ENCODE assay signal across 30 cellular contexts in genomic region chr19:6443986-6444385, GRCh38. TPM values are rescaled to one million over a fixed set of nuclear protein-coding genes. Genes with fewer than 3 reads are reported as not detected.
A peak's percentile ranks its signal among the peaks of the same experiment; 100 is the strongest.
DNase-seq lines count a peak whose midpoint lies in the region; ATAC-seq, FAIRE-seq and TF ChIP-seq lines count a peak whose summit lies in the region.
"Had no signal": no experiment of that assay in that cellular context is flagged by ENCODE, and none has a peak within 500 bp of the region (broad histone marks: within the 10 kb centered on the region; RNA-seq: fewer than 3 reads in every experiment).

No MANE protein-coding gene starts in this region.

- no peaks in the 10 kb centered on the region for H3K9me3 ChIP-seq in K562 (replicated peaks; ENCODE audit: control insufficient read depth, insufficient read depth, low read depth, low read length)
- H3K9me3 ChIP-seq: BE2C, BLaER1, Caco-2 had no signal

- H3K4me1 Mint-ChIP-seq in neural crest cell: no peaks in the 10 kb centered on the region
- H3K4me1 Mint-ChIP-seq in stimulated activated effector memory CD8-positive, alpha-beta T cell treated with anti-CD3 and anti-CD28 coated beads, Interleukin-12 subunit alpha, Interleukin-12 subunit beta, amount 100 ng/mL, for 72 hours: no peaks in the 10 kb centered on the region
- H3K4me1 Mint-ChIP-seq: CD14-positive monocyte; CD4-positive, alpha-beta memory T cell; CD4-positive, CD25-positive, alpha-beta regulatory T cell had no signal

- H3K9me3 Mint-ChIP-seq in neural crest cell: no peaks in the 10 kb centered on the region
- no peaks in the 10 kb centered on the region for H3K9me3 Mint-ChIP-seq in stimulated activated effector memory CD8-positive, alpha-beta T cell treated with anti-CD3 and anti-CD28 coated beads, Interleukin-12 subunit alpha, Interleukin-12 subunit beta, amount 100 ng/mL, for 72 hours
- H3K9me3 Mint-ChIP-seq: CD4-positive, alpha-beta memory T cell; CD4-positive, CD25-positive, alpha-beta regulatory T cell had no signal

- no peak for FAIRE-seq in K562 (lab: Jason Lieb, UNC)
- FAIRE-seq in GM19239 (lab: Jason Lieb, UNC): no peak
- FAIRE-seq: A204.1, G401.6, GM12891 had no signal

- no peak for TF ChIP-seq EP300 in K562 (IDR thresholded peaks at IDR 0.05; ENCODE audit: low read length)

- no peaks in the 10 kb centered on the region for H3K27me3 ChIP-seq in K562 (ENCODE audit: control insufficient read depth in 2 of 2, insufficient read depth in 2 of 2, low read length in 2 of 2)
- H3K27me3 ChIP-seq: BE2C, BLaER1 had no signal

- H3K27ac ChIP-seq in K562 (ENCODE audit: extremely low read depth, low read depth, low read length): no peak overlapping the region
- H3K27ac ChIP-seq: BLaER1 had no signal

- in situ Hi-C loops in K562 (cut with MboI): no loop called here

- CTCF ChIA-PET in K562 (lab: Yijun Ruan, JAX; ENCODE audit: low intra/inter-chr PET ratio): no interaction called here

- H3K9me1 ChIP-seq in K562 (ENCODE audit: control insufficient read depth, insufficient read depth, low read length): no peaks in the 10 kb centered on the region

- POLR2A ChIA-PET in K562 (lab: Yijun Ruan, JAX): interaction anchor here (0.6 kb wide), 1 partner anchor 10 kb away, joined by 4 read pairs; the partner anchor contains the start of gene SLC25A41

- intact Hi-C loops in K562 (cut with micrococcal nuclease): no loop called here

- H3K4me3 ChIP-seq in K562: no peak overlapping the region
- H3K4me3 ChIP-seq: BLaER1 had no signal

- no peaks in the 10 kb centered on the region for H3K27me3 Mint-ChIP-seq in neural crest cell (ENCODE audit: low read depth)
- H3K27me3 Mint-ChIP-seq: CD4-positive, alpha-beta memory T cell; CD4-positive, CD25-positive, alpha-beta regulatory T cell had no signal

- no peak for TF ChIP-seq RAD21 in K562 (CRISPR knock-in tag; conservative IDR thresholded peaks at IDR 0.05 in 1 of 2, IDR thresholded peaks at IDR 0.05 in 1 of 2)

- no peak for ATAC-seq in K562
- ATAC-seq in stimulated activated effector memory CD8-positive, alpha-beta T cell treated with anti-CD3 and anti-CD28 coated beads, Interleukin-12 subunit alpha, Interleukin-12 subunit beta, amount 100 ng/mL, for 72 hours: peak; percentile 26
- no peak for ATAC-seq in GM21447 (IDR thresholded peaks at IDR 0.05; ENCODE audit: unreplicated experiment)

- no peak for TF ChIP-seq POLR2A in K562 (conservative IDR thresholded peaks at IDR 0.05)

- no peaks in the 10 kb centered on the region; a peak in 1 of 5 replicates for H3K4me1 ChIP-seq in K562 (replicated peaks in 1 of 2; ENCODE audit: control insufficient read depth in 2 of 2, insufficient read depth in 2 of 2, low read length in 2 of 2)
- H3K4me1 ChIP-seq: BE2C, BLaER1, Caco-2 had no signal

- H3K4me2 ChIP-seq in K562 (ENCODE audit: insufficient read depth, low read length): no peak overlapping the region
- H3K4me2 ChIP-seq: BLaER1 had no signal

- TF ChIP-seq CTCF in K562 (IDR thresholded peaks at IDR 0.05 in 2 of 3, conservative IDR thresholded peaks at IDR 0.05 in 1 of 3; ENCODE audit: insufficient read depth in 2 of 3, low read depth in 1 of 3, low read length in 3 of 3) (no peak), neural crest cell (conservative IDR thresholded peaks at IDR 0.05) (no peak)

- 90% methylated on average over 11 of the region's 13 CpGs for WGBS in K562 (ENCODE audit: insufficient coverage, low coverage, missing lambda C conversion rate)

- H3K36me3 ChIP-seq in K562 (ENCODE audit: control insufficient read depth, insufficient read depth, low read length): peaks cover 5% of the 10 kb centered on the region; the same call in 2 of the 3 replicates
- H3K36me3 ChIP-seq: BE2C had no signal

- H3K27ac Mint-ChIP-seq in neural crest cell (ENCODE audit: unreplicated experiment): peak overlapping the region; percentile 60
- H3K27ac Mint-ChIP-seq in stimulated activated effector memory CD8-positive, alpha-beta T cell treated with anti-CD3 and anti-CD28 coated beads, Interleukin-12 subunit alpha, Interleukin-12 subunit beta, amount 100 ng/mL, for 72 hours: no peak overlapping the region
- H3K27ac Mint-ChIP-seq: CD4-positive, CD25-positive, alpha-beta regulatory T cell had no signal

- H4K20me1 ChIP-seq in K562 (replicated peaks; ENCODE audit: control insufficient read depth, insufficient read depth, low read length): no peaks in the 10 kb centered on the region
- H4K20me1 ChIP-seq: BLaER1 had no signal

- H3K79me2 ChIP-seq in K562 (ENCODE audit: control insufficient read depth, insufficient read depth, low read length): no peaks in the 10 kb centered on the region

- DNase-seq in D341Med (ENCODE audit: low spot score): peak; percentile 31
- DNase-seq in K562 (ENCODE audit: extremely low read depth in 1 of 4, low spot score in 3 of 4): no peak
- no peak for DNase-seq in neural crest cell (ENCODE audit: low read depth, low spot score)
- DNase-seq in stimulated activated effector memory CD8-positive, alpha-beta T cell treated with anti-CD3 and anti-CD28 coated beads, Interleukin-12 subunit alpha, Interleukin-12 subunit beta, amount 100 ng/mL, for 72 hours (ENCODE audit: low spot score in 2 of 2): no peak
- DNase-seq in EL: no peak
- no peak for DNase-seq in GM19239 (ENCODE audit: insufficient read length, low spot score)
- no peak for DNase-seq in H4 (ENCODE audit: low spot score)
- DNase-seq: 8988T; ACHN; BE2C; C1 segment of cervical spinal cord; Caco-2; Calu3; CD4-positive, CD25-positive, alpha-beta regulatory T cell; DMS 273 treated with DMSO at 0.1 percent for 48 hours; DMS153; DMS53; DMS79; DND-41; GF-D8 had no signal

- H3K9ac ChIP-seq in K562 (ENCODE audit: insufficient read depth in 1 of 2, low read depth in 2 of 2, low read length in 2 of 2): no peak overlapping the region
- H3K9ac ChIP-seq: BLaER1 had no signal

- H2AFZ ChIP-seq in K562 (ENCODE audit: low read depth, low read length): no peak overlapping the region

- H3K4me3 Mint-ChIP-seq in neural crest cell: no peak overlapping the region
- H3K4me3 Mint-ChIP-seq in stimulated activated effector memory CD8-positive, alpha-beta T cell treated with anti-CD3 and anti-CD28 coated beads, Interleukin-12 subunit alpha, Interleukin-12 subunit beta, amount 100 ng/mL, for 72 hours: no peak overlapping the region
- H3K4me3 Mint-ChIP-seq: CD14-positive monocyte; CD4-positive, alpha-beta memory T cell; CD4-positive, CD25-positive, alpha-beta regulatory T cell had no signal

- no TSS peak for BruUV-seq in K562 (replicated peaks; lab: Mats Ljungman, UMichigan)

- H3K36me3 Mint-ChIP-seq in neural crest cell (ENCODE audit: low read depth): peaks cover 18% of the 10 kb centered on the region
- no peaks in the 10 kb centered on the region for H3K36me3 Mint-ChIP-seq in stimulated activated effector memory CD8-positive, alpha-beta T cell treated with anti-CD3 and anti-CD28 coated beads, Interleukin-12 subunit alpha, Interleukin-12 subunit beta, amount 100 ng/mL, for 72 hours
- H3K36me3 Mint-ChIP-seq: CD14-positive monocyte had no signal

RNA-seq across cellular contexts. Expression of gene SLC25A41, which starts 10.4 kb away (rescaled TPM):
- total RNA-seq in K562 (2011; cell fraction: chromatin; rRNA removed; ENCODE audit: low replicate concordance): 1.6 and 2.4 TPM in 2 replicates
- total RNA-seq in K562 (2011; cell fraction: nucleolus; rRNA removed): 1.4 and 1.8 TPM in 2 replicates
- 1.9 and 2.8 TPM in 2 replicates for total RNA-seq in K562 (2011; cell fraction: nucleoplasm; rRNA removed)
- total RNA-seq in K562 (2014; rRNA removed): 0.94 and 1.00 TPM in 2 replicates
- 1.1 and 1.6 TPM in 2 replicates for total RNA-seq in K562 (2014; rRNA removed; fragmentation: Illumina TruSeq; extraction: Trizol)
- total RNA-seq in K562 (2015; rRNA removed; fragmentation: Illumina TruSeq; extraction: Trizol): 1.2 and 1.6 TPM in 2 replicates
- 4.2 and 4.6 TPM in 2 replicates for total RNA-seq in K562 (2021)
- 3.3 and 6.5 TPM in 2 replicates for polyA plus RNA-seq in K562 (2011; rRNA removed)
- polyA plus RNA-seq in K562 (2011; cell fraction: cytosol; rRNA removed): 6.1 and 6.3 TPM in 2 replicates
- polyA plus RNA-seq in K562 (2011; cell fraction: nucleus; rRNA removed): 3.6 and 4.5 TPM in 2 replicates
- 3.6 TPM in 2 replicates for polyA plus RNA-seq in K562 (2012)
- polyA plus RNA-seq in K562 (2014; fragmentation: Illumina TruSeq; extraction: Trizol): 2.0 and 4.7 TPM in 2 replicates
- polyA plus RNA-seq in K562 (2014; fragmentation: Nextera tagmentation; extraction: Ambion mirVana): under 1 TPM; 0.08 to 0.24 TPM
- polyA plus RNA-seq in K562 (2014; rRNA removed): 4.0 and 6.7 TPM in 2 replicates
- polyA minus RNA-seq in K562 (2011; rRNA and poly(A)+ RNA removed): 0.54 and 0.77 TPM in 2 replicates
- 0.76 and 2.5 TPM in 2 replicates for polyA minus RNA-seq in K562 (2011; cell fraction: cytosol; rRNA and poly(A)+ RNA removed)
- 0.27 and 0.67 TPM in 2 replicates for polyA minus RNA-seq in K562 (2011; cell fraction: nucleus; rRNA and poly(A)+ RNA removed)
- total RNA-seq in neural crest cell: 1.2 and 1.6 TPM in 2 replicates
- not detected in 2 replicates for total RNA-seq in H4 (2014; rRNA removed; shearing (Covaris generic))
- total RNA-seq: Caco-2; CD4-positive, alpha-beta memory T cell; Daoy had no signal
- polyA plus RNA-seq: AG04450; CD14-positive monocyte; CD4-positive, alpha-beta memory T cell had no signal

RNA-seq across cellular contexts. Expression of gene SLC25A23, which starts 15.6 kb away (rescaled TPM):
- 29.1 and 59.8 TPM in 2 replicates for total RNA-seq in K562 (2011; cell fraction: chromatin; rRNA removed; ENCODE audit: low replicate concordance)
- total RNA-seq in K562 (2011; cell fraction: nucleolus; rRNA removed): 30.5 and 33.7 TPM in 2 replicates
- total RNA-seq in K562 (2011; cell fraction: nucleoplasm; rRNA removed): 23.0 and 27.6 TPM in 2 replicates
- total RNA-seq in K562 (2014; rRNA removed) (40.4 and 57.2 TPM in 2 replicates), K562 (2014; rRNA removed; fragmentation: Illumina TruSeq; extraction: Trizol) (26.2 and 26.6 TPM in 2 replicates), K562 (2015; rRNA removed; fragmentation: Illumina TruSeq; extraction: Trizol) (25.8 and 26.0 TPM in 2 replicates), K562 (2021) (72.0 and 75.1 TPM in 2 replicates), neural crest cell (72.2 and 73.2 TPM in 2 replicates)
- polyA plus RNA-seq in K562 (2011; rRNA removed) (18.7 and 20.9 TPM in 2 replicates), K562 (2014; fragmentation: Illumina TruSeq; extraction: Trizol) (64.3 and 70.5 TPM in 2 replicates), K562 (2014; fragmentation: Nextera tagmentation; extraction: Ambion mirVana) (1 to 10 TPM; 6.1 to 6.5 TPM), K562 (2014; rRNA removed) (44.3 and 47.5 TPM in 2 replicates)
- 26.3 and 40.4 TPM in 2 replicates for polyA plus RNA-seq in K562 (2011; cell fraction: cytosol; rRNA removed)
- polyA plus RNA-seq in K562 (2011; cell fraction: nucleus; rRNA removed): 29.0 and 43.3 TPM in 2 replicates
- polyA plus RNA-seq in K562 (2012): 50.5 and 59.9 TPM in 2 replicates
- polyA minus RNA-seq in K562 (2011; rRNA and poly(A)+ RNA removed): 11.8 and 15.9 TPM in 2 replicates
- polyA minus RNA-seq in K562 (2011; cell fraction: cytosol; rRNA and poly(A)+ RNA removed): 43.9 and 56.2 TPM in 2 replicates
- polyA minus RNA-seq in K562 (2011; cell fraction: nucleus; rRNA and poly(A)+ RNA removed): 8.1 and 11.1 TPM in 2 replicates
- total RNA-seq in H4 (2014; rRNA removed; shearing (Covaris generic)): 16.1 and 16.6 TPM in 2 replicates

RNA-seq across cellular contexts. Expression of gene KHSRP, which starts 19.4 kb away (rescaled TPM):
- 186 and 376 TPM in 2 replicates for total RNA-seq in K562 (2011; cell fraction: chromatin; rRNA removed; ENCODE audit: low replicate concordance)
- total RNA-seq in K562 (2011; cell fraction: nucleolus; rRNA removed): 235 and 244 TPM in 2 replicates
- 196 TPM in 2 replicates for total RNA-seq in K562 (2011; cell fraction: nucleoplasm; rRNA removed)
- total RNA-seq in K562 (2014; rRNA removed) (183 and 227 TPM in 2 replicates), K562 (2014; rRNA removed; fragmentation: Illumina TruSeq; extraction: Trizol) (94.5 and 97.2 TPM in 2 replicates), K562 (2015; rRNA removed; fragmentation: Illumina TruSeq; extraction: Trizol) (139 and 150 TPM in 2 replicates), K562 (2021) (519 and 564 TPM in 2 replicates), neural crest cell (678 and 690 TPM in 2 replicates)
- polyA plus RNA-seq in K562 (2011; rRNA removed) (93.1 and 118 TPM in 2 replicates), K562 (2014; fragmentation: Illumina TruSeq; extraction: Trizol) (215 and 288 TPM in 2 replicates), K562 (2014; fragmentation: Nextera tagmentation; extraction: Ambion mirVana) (1 to 10 TPM; 4.2 to 5.7 TPM), K562 (2014; rRNA removed) (313 and 329 TPM in 2 replicates)
- polyA plus RNA-seq in K562 (2011; cell fraction: cytosol; rRNA removed): 82.9 and 159 TPM in 2 replicates
- polyA plus RNA-seq in K562 (2011; cell fraction: nucleus; rRNA removed): 172 and 201 TPM in 2 replicates
- polyA plus RNA-seq in K562 (2012): 307 and 455 TPM in 2 replicates
- polyA minus RNA-seq in K562 (2011; rRNA and poly(A)+ RNA removed): 136 and 150 TPM in 2 replicates
- polyA minus RNA-seq in K562 (2011; cell fraction: cytosol; rRNA and poly(A)+ RNA removed): 200 and 285 TPM in 2 replicates
- polyA minus RNA-seq in K562 (2011; cell fraction: nucleus; rRNA and poly(A)+ RNA removed): 88.2 and 125 TPM in 2 replicates
- 48.5 and 54.7 TPM in 2 replicates for total RNA-seq in H4 (2014; rRNA removed; shearing (Covaris generic))

RNA-seq across cellular contexts. Expression of gene CRB3, which starts 20.1 kb away (rescaled TPM):
- total RNA-seq in K562 (2011; cell fraction: chromatin; rRNA removed; ENCODE audit: low replicate concordance): 0.21 TPM in 1 of 2 replicates, not detected in the other
- not detected in 2 replicates for total RNA-seq in K562 (2011; cell fraction: nucleolus; rRNA removed)
- total RNA-seq in K562 (2011; cell fraction: nucleoplasm; rRNA removed): not detected in 2 replicates
- total RNA-seq in K562 (2014; rRNA removed) (0.57 TPM in 1 of 2 replicates, not detected in the other), K562 (2014; rRNA removed; fragmentation: Illumina TruSeq; extraction: Trizol) (not detected in 2 replicates), K562 (2015; rRNA removed; fragmentation: Illumina TruSeq; extraction: Trizol) (not detected in 2 replicates), K562 (2021) (0.49 and 0.65 TPM in 2 replicates), neural crest cell (not detected in 2 replicates)
- polyA plus RNA-seq in K562 (2011; rRNA removed) (0.11 TPM in 1 of 2 replicates, not detected in the other), K562 (2014; fragmentation: Illumina TruSeq; extraction: Trizol) (not detected in 2 replicates), K562 (2014; fragmentation: Nextera tagmentation; extraction: Ambion mirVana) (not detected), K562 (2014; rRNA removed) (0.18 TPM in 1 of 2 replicates, not detected in the other)
- 0.18 TPM in 1 of 2 replicates, not detected in the other for polyA plus RNA-seq in K562 (2011; cell fraction: cytosol; rRNA removed)
- polyA plus RNA-seq in K562 (2011; cell fraction: nucleus; rRNA removed): 0.17 TPM in 1 of 2 replicates, not detected in the other
- polyA plus RNA-seq in K562 (2012): 0.13 and 0.15 TPM in 2 replicates
- not detected in 2 replicates for polyA minus RNA-seq in K562 (2011; rRNA and poly(A)+ RNA removed)
- not detected in 2 replicates for polyA minus RNA-seq in K562 (2011; cell fraction: cytosol; rRNA and poly(A)+ RNA removed)
- not detected in 2 replicates for polyA minus RNA-seq in K562 (2011; cell fraction: nucleus; rRNA and poly(A)+ RNA removed)
- total RNA-seq in H4 (2014; rRNA removed; shearing (Covaris generic)): not detected in 2 replicates
- total RNA-seq: A673, Daoy had no signal
- polyA plus RNA-seq: AG04450, CD14-positive monocyte had no signal

RNA-seq across cellular contexts. Expression of gene DENND1C, which starts 37.6 kb away (rescaled TPM):
- total RNA-seq in K562 (2011; cell fraction: chromatin; rRNA removed; ENCODE audit: low replicate concordance): 0.69 TPM in 2 replicates
- 0.39 and 0.67 TPM in 2 replicates for total RNA-seq in K562 (2011; cell fraction: nucleolus; rRNA removed)
- total RNA-seq in K562 (2011; cell fraction: nucleoplasm; rRNA removed): 0.37 TPM in 1 of 2 replicates, not detected in the other
- total RNA-seq in K562 (2014; rRNA removed) (0.09 and 0.16 TPM in 2 replicates), K562 (2014; rRNA removed; fragmentation: Illumina TruSeq; extraction: Trizol) (0.18 TPM in 1 of 2 replicates, not detected in the other), K562 (2015; rRNA removed; fragmentation: Illumina TruSeq; extraction: Trizol) (0.15 and 0.43 TPM in 2 replicates), K562 (2021) (0.49 and 0.78 TPM in 2 replicates), neural crest cell (not detected in 2 replicates)
- polyA plus RNA-seq in K562 (2011; rRNA removed) (0.29 and 1.1 TPM in 2 replicates), K562 (2014; fragmentation: Illumina TruSeq; extraction: Trizol) (0.33 and 0.34 TPM in 2 replicates), K562 (2014; fragmentation: Nextera tagmentation; extraction: Ambion mirVana) (under 1 TPM in 1 of 2 experiments, not detected in 1; 0.03 TPM), K562 (2014; rRNA removed) (0.19 and 1.2 TPM in 2 replicates)
- 0.54 and 0.91 TPM in 2 replicates for polyA plus RNA-seq in K562 (2011; cell fraction: cytosol; rRNA removed)
- 2.0 and 3.1 TPM in 2 replicates for polyA plus RNA-seq in K562 (2011; cell fraction: nucleus; rRNA removed)
- 0.68 and 1.4 TPM in 2 replicates for polyA plus RNA-seq in K562 (2012)
- 0.09 TPM in 1 of 2 replicates, not detected in the other for polyA minus RNA-seq in K562 (2011; rRNA and poly(A)+ RNA removed)
- polyA minus RNA-seq in K562 (2011; cell fraction: cytosol; rRNA and poly(A)+ RNA removed): not detected in 2 replicates
- polyA minus RNA-seq in K562 (2011; cell fraction: nucleus; rRNA and poly(A)+ RNA removed): 0.27 and 0.78 TPM in 2 replicates
- total RNA-seq in H4 (2014; rRNA removed; shearing (Covaris generic)): 0.19 TPM in 1 of 2 replicates, not detected in the other
- total RNA-seq: Calu3, Daoy had no signal
- polyA plus RNA-seq: AG04450 had no signal
